ENCODE assay signal across 15 cellular contexts in the genomic region with DNA sequence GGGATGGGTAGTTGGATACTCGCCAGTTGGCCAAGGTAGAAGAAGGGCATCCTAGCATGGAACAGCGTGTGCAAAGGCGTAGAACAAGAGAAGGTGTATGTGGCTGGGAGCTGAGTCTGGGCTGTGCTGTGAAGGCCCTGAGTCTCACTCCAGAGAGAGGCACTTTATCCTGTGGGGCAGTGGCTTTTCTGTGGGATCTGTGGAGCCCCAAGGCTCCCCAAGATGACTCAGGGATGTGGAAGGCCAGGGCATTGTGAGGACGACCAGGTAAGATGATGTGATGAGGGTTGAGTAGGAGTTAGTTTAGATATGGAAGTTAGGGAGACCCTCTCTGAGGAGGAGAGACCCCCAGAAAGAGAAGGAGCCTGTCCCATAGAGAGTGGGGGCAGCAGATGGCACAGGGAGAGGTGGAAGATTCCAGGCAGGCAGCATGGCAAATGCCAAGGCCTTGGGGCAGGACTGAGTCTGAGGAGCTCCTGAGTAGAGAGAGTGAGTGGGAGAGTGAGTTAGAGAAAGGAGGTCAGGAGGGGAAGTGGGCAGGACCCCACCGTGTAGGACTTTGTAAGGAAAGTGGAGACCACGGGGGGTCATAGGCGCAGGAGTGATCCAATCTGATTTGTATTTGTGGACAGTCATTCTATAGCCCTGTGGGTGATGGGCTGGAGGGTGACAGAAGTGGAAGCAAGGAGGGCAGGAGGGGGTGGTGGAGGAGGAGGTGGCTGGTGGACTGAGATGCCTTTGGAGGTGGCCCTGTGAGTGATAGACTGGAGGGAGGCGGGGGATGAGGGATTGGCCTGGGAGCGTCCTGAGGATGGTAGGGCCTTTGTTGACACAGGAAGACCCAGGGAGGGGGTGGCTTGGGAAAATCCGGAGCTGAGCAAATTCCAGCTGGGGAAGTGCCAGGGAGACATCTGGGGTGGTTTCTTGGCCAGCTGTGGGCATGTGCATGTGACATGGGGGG. TPM values are rescaled to one million over a fixed set of nuclear protein-coding genes. Genes with fewer than 3 reads are reported as not detected.
A peak's percentile ranks its signal among the peaks of the same experiment; 100 is the strongest.
DNase-seq lines count a peak whose midpoint lies in the region; ATAC-seq and TF ChIP-seq lines count a peak whose summit lies in the region.
"Had no signal": no experiment of that assay in that cellular context is flagged by ENCODE, and none has a peak within 500 bp of the region (broad histone marks: within the 10 kb centered on the region; RNA-seq: fewer than 3 reads in every experiment).

No MANE protein-coding gene starts in this region.

- peak; percentile 36 for ATAC-seq in omental fat pad (ENCODE audit: low FRiP score)
- ATAC-seq in HG03135 (IDR thresholded peaks at IDR 0.05; ENCODE audit: unreplicated experiment), result no peak
- ATAC-seq in HG02973 (IDR thresholded peaks at IDR 0.05; ENCODE audit: unreplicated experiment), result no peak
- no peak for ATAC-seq in left colon
- ATAC-seq: left lobe of liver, psoas muscle had no signal

- intact Hi-C loops in left colon (cut with DNase I, micrococcal nuclease), result no loop called here

- DNase-seq in DMS 273 (lab: John Stamatoyannopoulos, UW; ENCODE audit: unreplicated experiment), result peak; percentile 76
- DNase-seq in NCI-H69 (lab: John Stamatoyannopoulos, UW), result peak; percentile 35
- peak; percentile 8 for DNase-seq in fibroblast of mammary gland (ENCODE audit: low read depth)
- no peak for DNase-seq in omental fat pad (ENCODE audit: low spot score)
- DNase-seq in SW 1271 (lab: John Stamatoyannopoulos, UW), result no peak
- no peak for DNase-seq in left colon
- DNase-seq: activated T-cell treated with anti-CD3 and anti-CD28 coated beads, Interleukin-2, amount 50 U/mL, for 24 hours; NCI-H2107; psoas muscle had no signal

- no peak overlapping the region for H3K4me3 ChIP-seq in fibroblast of mammary gland (ENCODE audit: control insufficient read depth, low read depth, low read length)
- H3K4me3 ChIP-seq: BLaER1, cardiac muscle cell, esophagus muscularis mucosa, psoas muscle had no signal

- no peak for TF ChIP-seq CTCF in fibroblast of mammary gland (conservative IDR thresholded peaks at IDR 0.05; ENCODE audit: control insufficient read depth, insufficient read depth, low read depth, low read length)
- no peak for TF ChIP-seq CTCF in omental fat pad (IDR thresholded peaks at IDR 0.05)

RNA-seq across cellular contexts. Expression of a gene that starts 50.3 kb away (rescaled TPM):
- total RNA-seq in omental fat pad (100 to 1,000 TPM; 156 to 568 (median 187) TPM), left colon (10 to 100 TPM; 20.7 to 22.8 TPM)

Comparison
In these comparisons a context has a peak if more than half of its experiments do, and no peak if none do; other contexts are left out.
1. DNase-seq: peak in DMS 273 (single experiment), NCI-H69 (single experiment) and fibroblast of mammary gland (single experiment); none in omental fat pad (single experiment), SW 1271 (0 of 2) and left colon (0 of 2).
2. RNA of a gene that starts 50.3 kb away (total RNA-seq): 156 to 568 TPM in omental fat pad; 20.7 to 22.8 TPM in left colon; every median in the first group is over 4 times any median in the second.